In the genomic region with DNA sequence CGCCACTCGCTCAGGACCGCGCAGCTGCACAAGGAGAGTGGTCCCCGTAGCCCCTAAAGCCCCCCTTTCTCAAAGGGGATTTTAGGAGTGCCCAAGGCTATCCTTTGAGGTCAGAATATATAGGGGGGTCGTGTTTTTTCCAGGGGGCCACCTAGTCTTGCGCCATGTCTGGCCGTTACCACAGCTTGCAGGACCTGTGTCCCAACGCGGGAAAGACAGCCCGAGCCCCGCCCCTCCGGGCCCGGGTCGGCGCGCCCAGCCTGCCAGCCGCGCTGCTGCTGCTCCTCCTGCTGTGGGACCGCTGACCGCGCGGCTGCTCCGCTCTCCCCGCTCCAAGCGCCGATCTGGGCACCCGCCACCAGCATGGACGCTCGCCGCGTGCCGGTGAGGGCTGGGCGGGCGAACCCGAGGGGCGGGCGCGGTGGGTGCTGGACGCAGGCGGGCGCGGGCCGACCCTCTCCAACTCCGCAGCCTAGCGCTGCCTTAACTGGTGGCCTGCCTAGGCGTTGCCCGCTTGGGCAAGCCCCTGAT, we compare ENCODE assay signal across 1 cellular context.
TF ChIP-seq lines count a peak whose summit lies in the region.

A gene (plus strand): TSS at position 272 of the 531 bp plus-strand sequence. CDS start 92 bp downstream, at position 364.

TF ChIP-seq in K562, 482 proteins besides CTCF, POLR2A, EP300 and RAD21 (continued from another document):
- TF ChIP-seq, protein P1, sequence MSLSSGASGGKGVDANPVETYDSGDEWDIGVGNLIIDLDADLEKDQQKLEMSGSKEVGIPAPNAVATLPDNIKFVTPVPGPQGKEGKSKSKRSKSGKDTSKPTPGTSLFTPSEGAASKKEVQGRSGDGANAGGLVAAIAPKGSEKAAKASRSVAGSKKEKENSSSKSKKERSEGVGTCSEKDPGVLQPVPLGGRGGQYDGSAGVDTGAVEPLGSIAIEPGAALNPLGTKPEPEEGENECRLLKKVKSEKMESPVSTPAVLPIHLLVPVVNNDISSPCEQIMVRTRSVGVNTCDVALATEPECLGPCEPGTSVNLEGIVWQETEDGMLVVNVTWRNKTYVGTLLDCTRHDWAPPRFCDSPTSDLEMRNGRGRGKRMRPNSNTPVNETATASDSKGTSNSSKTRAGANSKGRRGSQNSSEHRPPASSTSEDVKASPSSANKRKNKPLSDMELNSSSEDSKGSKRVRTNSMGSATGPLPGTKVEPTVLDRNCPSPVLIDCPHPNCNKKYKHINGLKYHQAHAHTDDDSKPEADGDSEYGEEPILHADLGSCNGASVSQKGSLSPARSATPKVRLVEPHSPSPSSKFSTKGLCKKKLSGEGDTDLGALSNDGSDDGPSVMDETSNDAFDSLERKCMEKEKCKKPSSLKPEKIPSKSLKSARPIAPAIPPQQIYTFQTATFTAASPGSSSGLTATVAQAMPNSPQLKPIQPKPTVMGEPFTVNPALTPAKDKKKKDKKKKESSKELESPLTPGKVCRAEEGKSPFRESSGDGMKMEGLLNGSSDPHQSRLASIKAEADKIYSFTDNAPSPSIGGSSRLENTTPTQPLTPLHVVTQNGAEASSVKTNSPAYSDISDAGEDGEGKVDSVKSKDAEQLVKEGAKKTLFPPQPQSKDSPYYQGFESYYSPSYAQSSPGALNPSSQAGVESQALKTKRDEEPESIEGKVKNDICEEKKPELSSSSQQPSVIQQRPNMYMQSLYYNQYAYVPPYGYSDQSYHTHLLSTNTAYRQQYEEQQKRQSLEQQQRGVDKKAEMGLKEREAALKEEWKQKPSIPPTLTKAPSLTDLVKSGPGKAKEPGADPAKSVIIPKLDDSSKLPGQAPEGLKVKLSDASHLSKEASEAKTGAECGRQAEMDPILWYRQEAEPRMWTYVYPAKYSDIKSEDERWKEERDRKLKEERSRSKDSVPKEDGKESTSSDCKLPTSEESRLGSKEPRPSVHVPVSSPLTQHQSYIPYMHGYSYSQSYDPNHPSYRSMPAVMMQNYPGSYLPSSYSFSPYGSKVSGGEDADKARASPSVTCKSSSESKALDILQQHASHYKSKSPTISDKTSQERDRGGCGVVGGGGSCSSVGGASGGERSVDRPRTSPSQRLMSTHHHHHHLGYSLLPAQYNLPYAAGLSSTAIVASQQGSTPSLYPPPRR (CRISPR knock-in tag; IDR thresholded peaks at IDR 0.05; ENCODE audit: borderline replicate concordance): peak; percentile 87
- TF ChIP-seq FOXK1 (CRISPR knock-in tag; IDR thresholded peaks at IDR 0.05; ENCODE audit: borderline replicate concordance) (peak; percentile 98), JUN (IDR thresholded peaks at IDR 0.05; ENCODE audit: borderline replicate concordance, low read depth, low read length) (no peak), JUN (CRISPR knock-in tag; IDR thresholded peaks at IDR 0.05; ENCODE audit: borderline replicate concordance) (0 out of 2 replicates have a peak, but pooled peaks have one; percentile 49), SAFB (IDR thresholded peaks at IDR 0.05; ENCODE audit: borderline replicate concordance, low read depth, low read length) (0 out of 2 replicates have a peak, but pooled peaks have one; percentile 8), TRIM24 (IDR thresholded peaks at IDR 0.05) (peak; percentile 86 to 87), ATF1 (CRISPR knock-in tag; IDR thresholded peaks at IDR 0.05) (no peak), ATF1 (tag; IDR thresholded peaks at IDR 0.05) (peak; percentile 87), TGIF2 (CRISPR knock-in tag; IDR thresholded peaks at IDR 0.05) (peak; percentile 91), ZNF224 (CRISPR knock-in tag; IDR thresholded peaks at IDR 0.05) (peak; percentile 95), ZNF699 (CRISPR knock-in tag; IDR thresholded peaks at IDR 0.05; ENCODE audit: insufficient replicate concordance) (no peak), U2AF2 (optimal IDR thresholded peaks at IDR 0.05; ENCODE audit: low read depth, low read length) (no peak), FOXK2 (conservative IDR thresholded peaks at IDR 0.05 in 1 of 2, IDR thresholded peaks at IDR 0.05 in 1 of 2; ENCODE audit: low read depth in 2 of 2) (peak in 1 of 2 experiments; percentile 88; a peak in 1 of 4 replicates), SMARCC2 (IDR thresholded peaks at IDR 0.05; ENCODE audit: low read depth) (no peak), MECOM (CRISPR knock-in tag; IDR thresholded peaks at IDR 0.05) (no peak), NFRKB (IDR thresholded peaks at IDR 0.05; ENCODE audit: low read depth) (peak; percentile 97), SPI1 (IDR thresholded peaks at IDR 0.05; ENCODE audit: borderline replicate concordance, low read depth, low read length) (no peak)
- TF ChIP-seq, protein P2, sequence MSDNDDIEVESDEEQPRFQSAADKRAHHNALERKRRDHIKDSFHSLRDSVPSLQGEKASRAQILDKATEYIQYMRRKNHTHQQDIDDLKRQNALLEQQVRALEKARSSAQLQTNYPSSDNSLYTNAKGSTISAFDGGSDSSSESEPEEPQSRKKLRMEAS (CRISPR knock-in tag; IDR thresholded peaks at IDR 0.05): peak; percentile 95
- TF ChIP-seq, protein P3, sequence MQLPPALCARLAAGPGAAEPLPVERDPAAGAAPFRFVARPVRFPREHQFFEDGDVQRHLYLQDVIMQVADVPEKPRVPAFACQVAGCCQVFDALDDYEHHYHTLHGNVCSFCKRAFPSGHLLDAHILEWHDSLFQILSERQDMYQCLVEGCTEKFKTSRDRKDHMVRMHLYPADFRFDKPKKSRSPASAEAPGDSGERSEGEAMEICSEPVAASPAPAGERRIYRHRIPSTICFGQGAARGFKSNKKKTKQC (CRISPR knock-in tag; IDR thresholded peaks at IDR 0.05): peak; percentile 99
- TF ChIP-seq, protein P4, sequence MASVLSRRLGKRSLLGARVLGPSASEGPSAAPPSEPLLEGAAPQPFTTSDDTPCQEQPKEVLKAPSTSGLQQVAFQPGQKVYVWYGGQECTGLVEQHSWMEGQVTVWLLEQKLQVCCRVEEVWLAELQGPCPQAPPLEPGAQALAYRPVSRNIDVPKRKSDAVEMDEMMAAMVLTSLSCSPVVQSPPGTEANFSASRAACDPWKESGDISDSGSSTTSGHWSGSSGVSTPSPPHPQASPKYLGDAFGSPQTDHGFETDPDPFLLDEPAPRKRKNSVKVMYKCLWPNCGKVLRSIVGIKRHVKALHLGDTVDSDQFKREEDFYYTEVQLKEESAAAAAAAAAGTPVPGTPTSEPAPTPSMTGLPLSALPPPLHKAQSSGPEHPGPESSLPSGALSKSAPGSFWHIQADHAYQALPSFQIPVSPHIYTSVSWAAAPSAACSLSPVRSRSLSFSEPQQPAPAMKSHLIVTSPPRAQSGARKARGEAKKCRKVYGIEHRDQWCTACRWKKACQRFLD (CRISPR knock-in tag; IDR thresholded peaks at IDR 0.05): peak; percentile 81
- TF ChIP-seq, protein P5, sequence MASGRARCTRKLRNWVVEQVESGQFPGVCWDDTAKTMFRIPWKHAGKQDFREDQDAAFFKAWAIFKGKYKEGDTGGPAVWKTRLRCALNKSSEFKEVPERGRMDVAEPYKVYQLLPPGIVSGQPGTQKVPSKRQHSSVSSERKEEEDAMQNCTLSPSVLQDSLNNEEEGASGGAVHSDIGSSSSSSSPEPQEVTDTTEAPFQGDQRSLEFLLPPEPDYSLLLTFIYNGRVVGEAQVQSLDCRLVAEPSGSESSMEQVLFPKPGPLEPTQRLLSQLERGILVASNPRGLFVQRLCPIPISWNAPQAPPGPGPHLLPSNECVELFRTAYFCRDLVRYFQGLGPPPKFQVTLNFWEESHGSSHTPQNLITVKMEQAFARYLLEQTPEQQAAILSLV (tag; IDR thresholded peaks at IDR 0.05): no peak
- TF ChIP-seq, protein P6, sequence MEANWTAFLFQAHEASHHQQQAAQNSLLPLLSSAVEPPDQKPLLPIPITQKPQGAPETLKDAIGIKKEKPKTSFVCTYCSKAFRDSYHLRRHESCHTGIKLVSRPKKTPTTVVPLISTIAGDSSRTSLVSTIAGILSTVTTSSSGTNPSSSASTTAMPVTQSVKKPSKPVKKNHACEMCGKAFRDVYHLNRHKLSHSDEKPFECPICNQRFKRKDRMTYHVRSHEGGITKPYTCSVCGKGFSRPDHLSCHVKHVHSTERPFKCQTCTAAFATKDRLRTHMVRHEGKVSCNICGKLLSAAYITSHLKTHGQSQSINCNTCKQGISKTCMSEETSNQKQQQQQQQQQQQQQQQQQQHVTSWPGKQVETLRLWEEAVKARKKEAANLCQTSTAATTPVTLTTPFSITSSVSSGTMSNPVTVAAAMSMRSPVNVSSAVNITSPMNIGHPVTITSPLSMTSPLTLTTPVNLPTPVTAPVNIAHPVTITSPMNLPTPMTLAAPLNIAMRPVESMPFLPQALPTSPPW (CRISPR knock-in tag; IDR thresholded peaks at IDR 0.05): peak; percentile 71
- TF ChIP-seq, protein P7, sequence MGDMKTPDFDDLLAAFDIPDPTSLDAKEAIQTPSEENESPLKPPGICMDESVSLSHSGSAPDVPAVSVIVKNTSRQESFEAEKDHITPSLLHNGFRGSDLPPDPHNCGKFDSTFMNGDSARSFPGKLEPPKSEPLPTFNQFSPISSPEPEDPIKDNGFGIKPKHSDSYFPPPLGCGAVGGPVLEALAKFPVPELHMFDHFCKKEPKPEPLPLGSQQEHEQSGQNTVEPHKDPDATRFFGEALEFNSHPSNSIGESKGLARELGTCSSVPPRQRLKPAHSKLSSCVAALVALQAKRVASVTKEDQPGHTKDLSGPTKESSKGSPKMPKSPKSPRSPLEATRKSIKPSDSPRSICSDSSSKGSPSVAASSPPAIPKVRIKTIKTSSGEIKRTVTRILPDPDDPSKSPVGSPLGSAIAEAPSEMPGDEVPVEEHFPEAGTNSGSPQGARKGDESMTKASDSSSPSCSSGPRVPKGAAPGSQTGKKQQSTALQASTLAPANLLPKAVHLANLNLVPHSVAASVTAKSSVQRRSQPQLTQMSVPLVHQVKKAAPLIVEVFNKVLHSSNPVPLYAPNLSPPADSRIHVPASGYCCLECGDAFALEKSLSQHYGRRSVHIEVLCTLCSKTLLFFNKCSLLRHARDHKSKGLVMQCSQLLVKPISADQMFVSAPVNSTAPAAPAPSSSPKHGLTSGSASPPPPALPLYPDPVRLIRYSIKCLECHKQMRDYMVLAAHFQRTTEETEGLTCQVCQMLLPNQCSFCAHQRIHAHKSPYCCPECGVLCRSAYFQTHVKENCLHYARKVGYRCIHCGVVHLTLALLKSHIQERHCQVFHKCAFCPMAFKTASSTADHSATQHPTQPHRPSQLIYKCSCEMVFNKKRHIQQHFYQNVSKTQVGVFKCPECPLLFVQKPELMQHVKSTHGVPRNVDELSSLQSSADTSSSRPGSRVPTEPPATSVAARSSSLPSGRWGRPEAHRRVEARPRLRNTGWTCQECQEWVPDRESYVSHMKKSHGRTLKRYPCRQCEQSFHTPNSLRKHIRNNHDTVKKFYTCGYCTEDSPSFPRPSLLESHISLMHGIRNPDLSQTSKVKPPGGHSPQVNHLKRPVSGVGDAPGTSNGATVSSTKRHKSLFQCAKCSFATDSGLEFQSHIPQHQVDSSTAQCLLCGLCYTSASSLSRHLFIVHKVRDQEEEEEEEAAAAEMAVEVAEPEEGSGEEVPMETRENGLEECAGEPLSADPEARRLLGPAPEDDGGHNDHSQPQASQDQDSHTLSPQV (IDR thresholded peaks at IDR 0.05): peak; percentile 57
- TF ChIP-seq, protein P8, sequence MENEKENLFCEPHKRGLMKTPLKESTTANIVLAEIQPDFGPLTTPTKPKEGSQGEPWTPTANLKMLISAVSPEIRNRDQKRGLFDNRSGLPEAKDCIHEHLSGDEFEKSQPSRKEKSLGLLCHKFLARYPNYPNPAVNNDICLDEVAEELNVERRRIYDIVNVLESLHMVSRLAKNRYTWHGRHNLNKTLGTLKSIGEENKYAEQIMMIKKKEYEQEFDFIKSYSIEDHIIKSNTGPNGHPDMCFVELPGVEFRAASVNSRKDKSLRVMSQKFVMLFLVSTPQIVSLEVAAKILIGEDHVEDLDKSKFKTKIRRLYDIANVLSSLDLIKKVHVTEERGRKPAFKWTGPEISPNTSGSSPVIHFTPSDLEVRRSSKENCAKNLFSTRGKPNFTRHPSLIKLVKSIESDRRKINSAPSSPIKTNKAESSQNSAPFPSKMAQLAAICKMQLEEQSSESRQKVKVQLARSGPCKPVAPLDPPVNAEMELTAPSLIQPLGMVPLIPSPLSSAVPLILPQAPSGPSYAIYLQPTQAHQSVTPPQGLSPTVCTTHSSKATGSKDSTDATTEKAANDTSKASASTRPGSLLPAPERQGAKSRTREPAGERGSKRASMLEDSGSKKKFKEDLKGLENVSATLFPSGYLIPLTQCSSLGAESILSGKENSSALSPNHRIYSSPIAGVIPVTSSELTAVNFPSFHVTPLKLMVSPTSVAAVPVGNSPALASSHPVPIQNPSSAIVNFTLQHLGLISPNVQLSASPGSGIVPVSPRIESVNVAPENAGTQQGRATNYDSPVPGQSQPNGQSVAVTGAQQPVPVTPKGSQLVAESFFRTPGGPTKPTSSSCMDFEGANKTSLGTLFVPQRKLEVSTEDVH (IDR thresholded peaks at IDR 0.05; ENCODE audit: low read depth, partially characterized antibody): peak; percentile 100
- TF ChIP-seq, protein P9, sequence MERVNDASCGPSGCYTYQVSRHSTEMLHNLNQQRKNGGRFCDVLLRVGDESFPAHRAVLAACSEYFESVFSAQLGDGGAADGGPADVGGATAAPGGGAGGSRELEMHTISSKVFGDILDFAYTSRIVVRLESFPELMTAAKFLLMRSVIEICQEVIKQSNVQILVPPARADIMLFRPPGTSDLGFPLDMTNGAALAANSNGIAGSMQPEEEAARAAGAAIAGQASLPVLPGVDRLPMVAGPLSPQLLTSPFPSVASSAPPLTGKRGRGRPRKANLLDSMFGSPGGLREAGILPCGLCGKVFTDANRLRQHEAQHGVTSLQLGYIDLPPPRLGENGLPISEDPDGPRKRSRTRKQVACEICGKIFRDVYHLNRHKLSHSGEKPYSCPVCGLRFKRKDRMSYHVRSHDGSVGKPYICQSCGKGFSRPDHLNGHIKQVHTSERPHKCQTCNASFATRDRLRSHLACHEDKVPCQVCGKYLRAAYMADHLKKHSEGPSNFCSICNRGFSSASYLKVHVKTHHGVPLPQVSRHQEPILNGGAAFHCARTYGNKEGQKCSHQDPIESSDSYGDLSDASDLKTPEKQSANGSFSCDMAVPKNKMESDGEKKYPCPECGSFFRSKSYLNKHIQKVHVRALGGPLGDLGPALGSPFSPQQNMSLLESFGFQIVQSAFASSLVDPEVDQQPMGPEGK (CRISPR knock-in tag; IDR thresholded peaks at IDR 0.05; ENCODE audit: borderline replicate concordance): no peak
